In the genomic region with DNA sequence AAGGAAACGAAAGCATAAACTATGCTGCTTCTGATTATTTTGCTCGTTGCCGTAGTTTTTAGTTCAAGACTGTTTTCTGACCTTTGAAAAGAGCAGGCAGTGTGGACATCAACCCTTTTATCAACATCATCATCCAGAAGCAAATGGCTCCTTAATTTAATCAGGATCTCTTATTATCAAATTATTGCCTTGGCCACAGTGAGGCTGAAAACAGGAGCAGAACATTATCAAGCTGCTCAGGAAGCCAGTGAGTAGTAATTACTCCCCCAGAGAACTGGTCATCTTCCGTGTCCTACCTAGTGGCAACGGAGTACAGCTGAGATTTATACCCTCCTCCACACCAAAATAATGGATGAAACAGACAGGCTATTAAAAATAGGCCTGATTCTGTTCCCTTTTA, we compare ENCODE assay signal across 1 cellular context.
A peak's percentile ranks its signal among the peaks of the same experiment; 100 is the strongest.
TF ChIP-seq lines count a peak whose summit lies in the region.

No MANE protein-coding gene starts in this region.

TF ChIP-seq in SK-N-SH, 30 proteins besides CTCF, POLR2A, EP300 and RAD21 (continued from another document):
- TF ChIP-seq, protein P1, sequence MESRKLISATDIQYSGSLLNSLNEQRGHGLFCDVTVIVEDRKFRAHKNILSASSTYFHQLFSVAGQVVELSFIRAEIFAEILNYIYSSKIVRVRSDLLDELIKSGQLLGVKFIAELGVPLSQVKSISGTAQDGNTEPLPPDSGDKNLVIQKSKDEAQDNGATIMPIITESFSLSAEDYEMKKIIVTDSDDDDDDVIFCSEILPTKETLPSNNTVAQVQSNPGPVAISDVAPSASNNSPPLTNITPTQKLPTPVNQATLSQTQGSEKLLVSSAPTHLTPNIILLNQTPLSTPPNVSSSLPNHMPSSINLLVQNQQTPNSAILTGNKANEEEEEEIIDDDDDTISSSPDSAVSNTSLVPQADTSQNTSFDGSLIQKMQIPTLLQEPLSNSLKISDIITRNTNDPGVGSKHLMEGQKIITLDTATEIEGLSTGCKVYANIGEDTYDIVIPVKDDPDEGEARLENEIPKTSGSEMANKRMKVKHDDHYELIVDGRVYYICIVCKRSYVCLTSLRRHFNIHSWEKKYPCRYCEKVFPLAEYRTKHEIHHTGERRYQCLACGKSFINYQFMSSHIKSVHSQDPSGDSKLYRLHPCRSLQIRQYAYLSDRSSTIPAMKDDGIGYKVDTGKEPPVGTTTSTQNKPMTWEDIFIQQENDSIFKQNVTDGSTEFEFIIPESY (IDR thresholded peaks at IDR 0.05; ENCODE audit: borderline replicate concordance, low read depth): no peak
- TF ChIP-seq FOXM1 (IDR thresholded peaks at IDR 0.05; ENCODE audit: low read depth) (no peak), FOXJ3 (CRISPR knock-in tag; IDR thresholded peaks at IDR 0.05) (peak; percentile 92; the same call in 1 of the 2 replicates), SMC3 (IDR thresholded peaks at IDR 0.05; ENCODE audit: low read depth, low read length) (no peak)
- TF ChIP-seq, protein P2, sequence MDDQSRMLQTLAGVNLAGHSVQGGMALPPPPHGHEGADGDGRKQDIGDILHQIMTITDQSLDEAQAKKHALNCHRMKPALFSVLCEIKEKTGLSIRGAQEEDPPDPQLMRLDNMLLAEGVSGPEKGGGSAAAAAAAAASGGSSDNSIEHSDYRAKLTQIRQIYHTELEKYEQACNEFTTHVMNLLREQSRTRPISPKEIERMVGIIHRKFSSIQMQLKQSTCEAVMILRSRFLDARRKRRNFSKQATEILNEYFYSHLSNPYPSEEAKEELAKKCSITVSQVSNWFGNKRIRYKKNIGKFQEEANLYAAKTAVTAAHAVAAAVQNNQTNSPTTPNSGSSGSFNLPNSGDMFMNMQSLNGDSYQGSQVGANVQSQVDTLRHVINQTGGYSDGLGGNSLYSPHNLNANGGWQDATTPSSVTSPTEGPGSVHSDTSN (IDR thresholded peaks at IDR 0.05): no peak
